In genomic region chr4:141497627-141498026, GRCh38 we compare ENCODE assay signal across 12 cellular contexts.
A peak's percentile ranks its signal among the peaks of the same experiment; 100 is the strongest.
DNase-seq lines count a peak whose midpoint lies in the region; ATAC-seq and TF ChIP-seq lines count a peak whose summit lies in the region.
"Had no signal": no experiment of that assay in that cellular context is flagged by ENCODE, and none has a peak within 500 bp of the region (broad histone marks: within the 10 kb centered on the region; RNA-seq: fewer than 3 reads in every experiment).

No MANE protein-coding gene starts in this region.

- H4K8ac ChIP-seq in H9 (replicated peaks; ENCODE audit: insufficient read length, low read depth, low read length) = no peak overlapping the region

- no peak overlapping the region for H3K4me3 Mint-ChIP-seq in H9

- H3K4me1 ChIP-seq in H9 (ENCODE audit: insufficient read depth, low read length) = no peaks in the 10 kb centered on the region

- no peak overlapping the region for H3K9ac ChIP-seq in H9 (ENCODE audit: extremely low read depth, insufficient read length, low read length)

- H3K27ac Mint-ChIP-seq in H9 = no peak overlapping the region

- no peak overlapping the region for H2BK12ac ChIP-seq in H9 (ENCODE audit: insufficient read length, low read depth, low read length)

- H2BK5ac ChIP-seq in H9 (ENCODE audit: insufficient read length, low read length) = no peak overlapping the region

- H3K18ac ChIP-seq in H9 (ENCODE audit: insufficient read length, low read depth, low read length) = no peak overlapping the region

- no peak overlapping the region for H3K4ac ChIP-seq in H9 (ENCODE audit: low read depth, low read length)

- H3K79me2 ChIP-seq in H9 (ENCODE audit: insufficient read depth, low read length) = no peaks in the 10 kb centered on the region

- H3K23me2 ChIP-seq in H9 (ENCODE audit: insufficient read length, low read depth, low read length, poor library complexity, severe bottlenecking) = no peaks in the 10 kb centered on the region

- H4K20me1 ChIP-seq in H9 (ENCODE audit: control insufficient read depth, insufficient read depth, insufficient read length) = no peaks in the 10 kb centered on the region

- no peak overlapping the region for H4K5ac ChIP-seq in H9 (ENCODE audit: insufficient read length, low read depth, low read length)

- H3K79me1 ChIP-seq in H9 (ENCODE audit: insufficient read depth, low read depth, low read length, poor library complexity, severe bottlenecking) = no peaks in the 10 kb centered on the region

- H3K9me3 Mint-ChIP-seq in H9 = no peaks in the 10 kb centered on the region

- DNase-seq in H9 (no peak), DMS53 (lab: John Stamatoyannopoulos, UW) (no peak), NOMO-1 treated with dmso at 0.1 percent for 144 hours (lab: John Stamatoyannopoulos, UW; ENCODE audit: unreplicated experiment) (no peak), H7 (no peak)
- DNase-seq: activated CD8-positive, alpha-beta memory T cell treated with anti-CD3 and anti-CD28 coated beads, Interleukin-2, amount 50 U/mL, for 4 hours; NCI-H1694 treated with DMSO at 0.1 percent for 48 hours; right cardiac atrium; T-helper 9 cell had no signal

- no peak overlapping the region for H3K4me2 ChIP-seq in H9 (ENCODE audit: insufficient read depth, insufficient read length, low read length)

- H3K36me3 Mint-ChIP-seq in H9 (ENCODE audit: insufficient read depth in 1 of 3, low read depth in 3 of 3) = no peaks in the 10 kb centered on the region

- H3K4me3 ChIP-seq in H7 (ENCODE audit: insufficient read depth, low read depth, low read length) = no peak overlapping the region

- no peaks in the 10 kb centered on the region for H3K27me3 Mint-ChIP-seq in H9 (ENCODE audit: low read depth)

- no peak overlapping the region for H3K27ac ChIP-seq in H9 (ENCODE audit: insufficient read length, low read depth, low read length)

- H2BK15ac ChIP-seq in H9 (ENCODE audit: low read depth, low read length) = no peak overlapping the region

- no peak overlapping the region for H2AK5ac ChIP-seq in H9 (ENCODE audit: insufficient read length, low read length)

- no peaks in the 10 kb centered on the region for H3K4me1 Mint-ChIP-seq in H9

- H3K27me3 ChIP-seq in H9 (ENCODE audit: insufficient read depth, low read length) (no peaks in the 10 kb centered on the region), H7 (ENCODE audit: control insufficient read depth, insufficient read depth, low read length) (no peaks in the 10 kb centered on the region)

- WGBS in H9 (ENCODE audit: extremely low coverage, insufficient read length, low lambda C conversion rate) = no CpG with 5 or more reads among the region's 1 CpG

- H4K91ac ChIP-seq in H9 (ENCODE audit: insufficient read length, low read depth, low read length) = no peak overlapping the region

- H2BK20ac ChIP-seq in H9 (ENCODE audit: low read depth, low read length, poor library complexity, severe bottlenecking) = no peak overlapping the region

- no peak overlapping the region for H3K14ac ChIP-seq in H9 (ENCODE audit: insufficient read depth, low read length)

- no peaks in the 10 kb centered on the region for H3K9me3 ChIP-seq in H9 (ENCODE audit: control insufficient read depth, low read depth, low read length)

- no peaks in the 10 kb centered on the region for H3K36me3 ChIP-seq in H7 (replicated peaks; ENCODE audit: control insufficient read depth, insufficient read depth, low read length)

- H2AFZ ChIP-seq in H9 (ENCODE audit: low read length) = no peak overlapping the region

- no peak overlapping the region for H3T11ph ChIP-seq in H9 (ENCODE audit: low read length)

- no peak for TF ChIP-seq CTCF in H9 (conservative IDR thresholded peaks at IDR 0.05)

- no peak overlapping the region for H3K56ac ChIP-seq in H9 (ENCODE audit: insufficient read length, low read depth, low read length)

- H3K23ac ChIP-seq in H9 (ENCODE audit: insufficient read length, low read depth, low read length) = no peak overlapping the region

- no peak overlapping the region for H2BK120ac ChIP-seq in H9 (ENCODE audit: low read depth, low read length, poor library complexity, severe bottlenecking)

- ATAC-seq in GM18511 (IDR thresholded peaks at IDR 0.05; ENCODE audit: unreplicated experiment) (peak; percentile 96), GM19468 (IDR thresholded peaks at IDR 0.05; ENCODE audit: extremely low read depth, unreplicated experiment) (peak; percentile 65), HG02938 (IDR thresholded peaks at IDR 0.05; ENCODE audit: unreplicated experiment) (peak; percentile 93), HG03571 (IDR thresholded peaks at IDR 0.05; ENCODE audit: unreplicated experiment) (peak; percentile 56)
- ATAC-seq: right cardiac atrium had no signal
